ENCODE assay signal across 8 cellular contexts in the genomic region with DNA sequence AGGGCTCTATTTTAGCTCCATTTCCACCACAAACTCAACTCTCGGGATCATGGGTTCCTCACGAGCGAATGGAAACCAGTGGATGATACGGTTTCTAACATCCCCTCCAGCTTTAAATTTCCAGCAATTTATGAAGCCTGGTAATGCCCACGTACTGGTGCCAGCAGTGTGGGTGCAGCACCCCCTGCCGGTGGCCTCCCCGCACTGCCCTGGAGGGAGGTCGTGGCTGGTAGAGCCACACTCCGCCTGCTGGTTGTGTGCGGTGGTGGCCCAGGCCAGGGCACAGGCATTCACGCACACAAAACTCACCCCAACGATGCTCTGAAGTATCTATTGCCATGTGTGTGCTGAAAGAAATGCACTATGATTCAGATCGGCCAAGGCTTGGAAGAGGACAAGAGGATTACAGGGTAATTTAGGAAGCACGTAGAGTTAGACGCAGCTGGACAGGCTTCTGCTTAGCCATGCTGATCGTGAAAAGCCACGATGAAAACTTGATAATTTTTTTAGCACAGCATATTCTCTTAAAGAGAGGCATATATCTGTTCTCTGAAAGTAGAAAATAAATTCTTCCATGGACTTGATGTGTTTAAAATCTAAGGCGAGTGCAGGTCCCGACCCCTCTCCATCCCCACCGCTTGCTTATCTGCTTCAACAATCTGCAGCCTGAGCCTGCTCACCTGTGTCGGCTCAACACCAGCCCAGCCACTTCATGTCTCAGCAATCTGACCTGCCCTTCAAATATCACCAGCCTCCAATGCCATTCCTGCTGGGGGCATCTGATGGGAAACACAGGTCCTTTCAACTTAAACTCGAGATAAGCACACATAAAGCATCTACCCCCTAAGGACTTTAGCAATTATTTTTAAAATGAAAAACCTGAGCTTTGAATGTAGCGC. TPM values are rescaled to one million over a fixed set of nuclear protein-coding genes. Genes with fewer than 3 reads are reported as not detected.
DNase-seq lines count a peak whose midpoint lies in the region; ATAC-seq and TF ChIP-seq lines count a peak whose summit lies in the region.

No MANE protein-coding gene starts in this region.

- no peaks in the 10 kb centered on the region for H3K9me3 Mint-ChIP-seq in neural crest cell

- peak; percentile 99 for ATAC-seq in HG02852 (IDR thresholded peaks at IDR 0.05; ENCODE audit: unreplicated experiment)

- H3K27ac ChIP-seq in temporal lobe (ENCODE audit: low read depth, low read length): peak overlapping the region; percentile 38

- DNase-seq in NK-92 treated with Interleukin-12 subunit alpha and Interleukin-12 subunit beta, amount 100 ng/mL, for 24 hours (lab: John Stamatoyannopoulos, UW): peak; percentile 5
- DNase-seq in NK-92 (lab: John Stamatoyannopoulos, UW; ENCODE audit: unreplicated experiment) (no peak), NCI-H748 treated with DMSO at 0.1 percent for 48 hours (lab: John Stamatoyannopoulos, UW) (peak; percentile 14), activated T-cell treated with anti-CD3 and anti-CD28 coated beads for 24 hours (ENCODE audit: low read depth) (peak; percentile 64), fibroblast of gingiva (ENCODE audit: low read depth) (peak; percentile 53), neural crest cell (ENCODE audit: low read depth, low spot score) (peak; percentile 83)

- H3K4me1 Mint-ChIP-seq in neural crest cell: peaks cover 22% of the 10 kb centered on the region

- no peak overlapping the region for H3K27ac Mint-ChIP-seq in neural crest cell (ENCODE audit: unreplicated experiment)

- H3K36me3 Mint-ChIP-seq in neural crest cell (ENCODE audit: low read depth): no peaks in the 10 kb centered on the region

- no peaks in the 10 kb centered on the region for H3K27me3 Mint-ChIP-seq in neural crest cell (ENCODE audit: low read depth)

- TF ChIP-seq CTCF in neural crest cell (conservative IDR thresholded peaks at IDR 0.05): peak; percentile 94

- H3K4me3 Mint-ChIP-seq in neural crest cell: no peak overlapping the region

RNA-seq across cellular contexts. Expression of gene SCD5, which starts 59.1 kb away (rescaled TPM):
- 39.5 and 40.7 TPM in 2 replicates for total RNA-seq in neural crest cell
- total RNA-seq in temporal lobe: 271 TPM
